ENCODE assay signal across 1 cellular context in genomic region chr18:57772387-57772799, GRCh38.
TF ChIP-seq lines count a peak whose summit lies in the region.

No MANE protein-coding gene starts in this region.

TF ChIP-seq in HepG2, 621 proteins besides CTCF, POLR2A, EP300 and RAD21 (continued from another document and continues in another):
- TF ChIP-seq, protein P1, sequence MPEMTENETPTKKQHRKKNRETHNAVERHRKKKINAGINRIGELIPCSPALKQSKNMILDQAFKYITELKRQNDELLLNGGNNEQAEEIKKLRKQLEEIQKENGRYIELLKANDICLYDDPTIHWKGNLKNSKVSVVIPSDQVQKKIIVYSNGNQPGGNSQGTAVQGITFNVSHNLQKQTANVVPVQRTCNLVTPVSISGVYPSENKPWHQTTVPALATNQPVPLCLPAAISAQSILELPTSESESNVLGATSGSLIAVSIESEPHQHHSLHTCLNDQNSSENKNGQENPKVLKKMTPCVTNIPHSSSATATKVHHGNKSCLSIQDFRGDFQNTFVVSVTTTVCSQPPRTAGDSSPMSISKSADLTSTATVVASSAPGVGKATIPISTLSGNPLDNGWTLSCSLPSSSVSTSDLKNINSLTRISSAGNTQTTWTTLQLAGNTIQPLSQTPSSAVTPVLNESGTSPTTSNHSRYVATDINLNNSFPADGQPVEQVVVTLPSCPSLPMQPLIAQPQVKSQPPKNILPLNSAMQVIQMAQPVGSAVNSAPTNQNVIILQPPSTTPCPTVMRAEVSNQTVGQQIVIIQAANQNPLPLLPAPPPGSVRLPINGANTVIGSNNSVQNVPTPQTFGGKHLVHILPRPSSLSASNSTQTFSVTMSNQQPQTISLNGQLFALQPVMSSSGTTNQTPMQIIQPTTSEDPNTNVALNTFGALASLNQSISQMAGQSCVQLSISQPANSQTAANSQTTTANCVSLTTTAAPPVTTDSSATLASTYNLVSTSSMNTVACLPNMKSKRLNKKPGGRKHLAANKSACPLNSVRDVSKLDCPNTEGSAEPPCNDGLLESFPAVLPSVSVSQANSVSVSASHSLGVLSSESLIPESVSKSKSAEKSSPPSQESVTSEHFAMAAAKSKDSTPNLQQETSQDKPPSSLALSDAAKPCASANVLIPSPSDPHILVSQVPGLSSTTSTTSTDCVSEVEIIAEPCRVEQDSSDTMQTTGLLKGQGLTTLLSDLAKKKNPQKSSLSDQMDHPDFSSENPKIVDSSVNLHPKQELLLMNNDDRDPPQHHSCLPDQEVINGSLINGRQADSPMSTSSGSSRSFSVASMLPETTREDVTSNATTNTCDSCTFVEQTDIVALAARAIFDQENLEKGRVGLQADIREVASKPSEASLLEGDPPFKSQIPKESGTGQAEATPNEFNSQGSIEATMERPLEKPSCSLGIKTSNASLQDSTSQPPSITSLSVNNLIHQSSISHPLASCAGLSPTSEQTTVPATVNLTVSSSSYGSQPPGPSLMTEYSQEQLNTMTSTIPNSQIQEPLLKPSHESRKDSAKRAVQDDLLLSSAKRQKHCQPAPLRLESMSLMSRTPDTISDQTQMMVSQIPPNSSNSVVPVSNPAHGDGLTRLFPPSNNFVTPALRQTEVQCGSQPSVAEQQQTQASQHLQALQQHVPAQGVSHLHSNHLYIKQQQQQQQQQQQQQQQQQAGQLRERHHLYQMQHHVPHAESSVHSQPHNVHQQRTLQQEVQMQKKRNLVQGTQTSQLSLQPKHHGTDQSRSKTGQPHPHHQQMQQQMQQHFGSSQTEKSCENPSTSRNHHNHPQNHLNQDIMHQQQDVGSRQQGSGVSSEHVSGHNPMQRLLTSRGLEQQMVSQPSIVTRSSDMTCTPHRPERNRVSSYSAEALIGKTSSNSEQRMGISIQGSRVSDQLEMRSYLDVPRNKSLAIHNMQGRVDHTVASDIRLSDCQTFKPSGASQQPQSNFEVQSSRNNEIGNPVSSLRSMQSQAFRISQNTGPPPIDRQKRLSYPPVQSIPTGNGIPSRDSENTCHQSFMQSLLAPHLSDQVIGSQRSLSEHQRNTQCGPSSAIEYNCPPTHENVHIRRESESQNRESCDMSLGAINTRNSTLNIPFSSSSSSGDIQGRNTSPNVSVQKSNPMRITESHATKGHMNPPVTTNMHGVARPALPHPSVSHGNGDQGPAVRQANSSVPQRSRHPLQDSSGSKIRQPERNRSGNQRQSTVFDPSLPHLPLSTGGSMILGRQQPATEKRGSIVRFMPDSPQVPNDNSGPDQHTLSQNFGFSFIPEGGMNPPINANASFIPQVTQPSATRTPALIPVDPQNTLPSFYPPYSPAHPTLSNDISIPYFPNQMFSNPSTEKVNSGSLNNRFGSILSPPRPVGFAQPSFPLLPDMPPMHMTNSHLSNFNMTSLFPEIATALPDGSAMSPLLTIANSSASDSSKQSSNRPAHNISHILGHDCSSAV (CRISPR knock-in tag; IDR thresholded peaks at IDR 0.05; ENCODE audit: borderline replicate concordance), result no peak
- TF ChIP-seq KLF16 (CRISPR knock-in tag; IDR thresholded peaks at IDR 0.05) (peak in 1 of 2 experiments; percentile 71; a peak in 1 of 4 replicates), ZFP1 (CRISPR knock-in tag; IDR thresholded peaks at IDR 0.05) (no peak), ISX (CRISPR knock-in tag; conservative IDR thresholded peaks at IDR 0.05) (no peak), ZNF766 (CRISPR knock-in tag; IDR thresholded peaks at IDR 0.05; ENCODE audit: borderline replicate concordance) (peak; percentile 82; the same call in 1 of the 2 replicates), TERF1 (CRISPR knock-in tag; IDR thresholded peaks at IDR 0.05) (no peak), HOXA5 (CRISPR knock-in tag; IDR thresholded peaks at IDR 0.05) (peak; percentile 49; the same call in 1 of the 2 replicates), FOXP1 (IDR thresholded peaks at IDR 0.05) (no peak), FOXP1 (CRISPR knock-in tag; IDR thresholded peaks at IDR 0.05) (peak; percentile 67), ZNF367 (CRISPR knock-in tag; IDR thresholded peaks at IDR 0.05; ENCODE audit: borderline replicate concordance) (no peak), ZNF879 (CRISPR knock-in tag; IDR thresholded peaks at IDR 0.05) (peak; percentile 76; the same call in 1 of the 2 replicates), TEAD2 (CRISPR knock-in tag; IDR thresholded peaks at IDR 0.05) (no peak), KDM3A (CRISPR knock-in tag; IDR thresholded peaks at IDR 0.05; ENCODE audit: low read depth) (no peak), AFF4 (CRISPR knock-in tag; IDR thresholded peaks at IDR 0.05) (no peak), ZSCAN5A (CRISPR knock-in tag; IDR thresholded peaks at IDR 0.05; ENCODE audit: borderline replicate concordance) (0 out of 2 replicates have a peak, but pooled peaks have one; percentile 49), ARID2 (CRISPR knock-in tag; IDR thresholded peaks at IDR 0.05; ENCODE audit: borderline replicate concordance) (peak; percentile 37; the same call in 1 of the 2 replicates), NR2C2 (CRISPR knock-in tag; IDR thresholded peaks at IDR 0.05; ENCODE audit: borderline replicate concordance) (no peak), KDM1A (CRISPR knock-in tag; IDR thresholded peaks at IDR 0.05) (0 out of 2 replicates have a peak, but pooled peaks have one; percentile 12), ZNF275 (CRISPR knock-in tag; IDR thresholded peaks at IDR 0.05; ENCODE audit: borderline replicate concordance) (no peak), ZNF24 (IDR thresholded peaks at IDR 0.05) (no peak), ATF3 (CRISPR knock-in tag; IDR thresholded peaks at IDR 0.05) (no peak), POLR2G (IDR thresholded peaks at IDR 0.05; ENCODE audit: low read depth, low read length) (no peak), CCDC6 (CRISPR knock-in tag; IDR thresholded peaks at IDR 0.05) (peak; percentile 73; the same call in 1 of the 2 replicates), HDAC1 (CRISPR knock-in tag; IDR thresholded peaks at IDR 0.05) (peak; percentile 70; the same call in 1 of the 2 replicates), ZMAT3 (CRISPR knock-in tag; conservative IDR thresholded peaks at IDR 0.05) (peak; percentile 80; the same call in 1 of the 2 replicates), MTA1 (CRISPR knock-in tag; IDR thresholded peaks at IDR 0.05; ENCODE audit: borderline replicate concordance) (no peak), YY1 (IDR thresholded peaks at IDR 0.05; ENCODE audit: insufficient read depth, insufficient replicate concordance, low read depth, low read length) (no peak), MEIS1 (CRISPR knock-in tag; IDR thresholded peaks at IDR 0.05; ENCODE audit: borderline replicate concordance) (no peak), NFATC3 (CRISPR knock-in tag; IDR thresholded peaks at IDR 0.05) (0 out of 2 replicates have a peak, but pooled peaks have one; percentile 33)
- TF ChIP-seq, protein P2, sequence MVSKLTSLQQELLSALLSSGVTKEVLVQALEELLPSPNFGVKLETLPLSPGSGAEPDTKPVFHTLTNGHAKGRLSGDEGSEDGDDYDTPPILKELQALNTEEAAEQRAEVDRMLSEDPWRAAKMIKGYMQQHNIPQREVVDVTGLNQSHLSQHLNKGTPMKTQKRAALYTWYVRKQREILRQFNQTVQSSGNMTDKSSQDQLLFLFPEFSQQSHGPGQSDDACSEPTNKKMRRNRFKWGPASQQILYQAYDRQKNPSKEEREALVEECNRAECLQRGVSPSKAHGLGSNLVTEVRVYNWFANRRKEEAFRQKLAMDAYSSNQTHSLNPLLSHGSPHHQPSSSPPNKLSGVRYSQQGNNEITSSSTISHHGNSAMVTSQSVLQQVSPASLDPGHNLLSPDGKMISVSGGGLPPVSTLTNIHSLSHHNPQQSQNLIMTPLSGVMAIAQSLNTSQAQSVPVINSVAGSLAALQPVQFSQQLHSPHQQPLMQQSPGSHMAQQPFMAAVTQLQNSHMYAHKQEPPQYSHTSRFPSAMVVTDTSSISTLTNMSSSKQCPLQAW (CRISPR knock-in tag; IDR thresholded peaks at IDR 0.05), result peak; percentile 89
- TF ChIP-seq, protein P3, sequence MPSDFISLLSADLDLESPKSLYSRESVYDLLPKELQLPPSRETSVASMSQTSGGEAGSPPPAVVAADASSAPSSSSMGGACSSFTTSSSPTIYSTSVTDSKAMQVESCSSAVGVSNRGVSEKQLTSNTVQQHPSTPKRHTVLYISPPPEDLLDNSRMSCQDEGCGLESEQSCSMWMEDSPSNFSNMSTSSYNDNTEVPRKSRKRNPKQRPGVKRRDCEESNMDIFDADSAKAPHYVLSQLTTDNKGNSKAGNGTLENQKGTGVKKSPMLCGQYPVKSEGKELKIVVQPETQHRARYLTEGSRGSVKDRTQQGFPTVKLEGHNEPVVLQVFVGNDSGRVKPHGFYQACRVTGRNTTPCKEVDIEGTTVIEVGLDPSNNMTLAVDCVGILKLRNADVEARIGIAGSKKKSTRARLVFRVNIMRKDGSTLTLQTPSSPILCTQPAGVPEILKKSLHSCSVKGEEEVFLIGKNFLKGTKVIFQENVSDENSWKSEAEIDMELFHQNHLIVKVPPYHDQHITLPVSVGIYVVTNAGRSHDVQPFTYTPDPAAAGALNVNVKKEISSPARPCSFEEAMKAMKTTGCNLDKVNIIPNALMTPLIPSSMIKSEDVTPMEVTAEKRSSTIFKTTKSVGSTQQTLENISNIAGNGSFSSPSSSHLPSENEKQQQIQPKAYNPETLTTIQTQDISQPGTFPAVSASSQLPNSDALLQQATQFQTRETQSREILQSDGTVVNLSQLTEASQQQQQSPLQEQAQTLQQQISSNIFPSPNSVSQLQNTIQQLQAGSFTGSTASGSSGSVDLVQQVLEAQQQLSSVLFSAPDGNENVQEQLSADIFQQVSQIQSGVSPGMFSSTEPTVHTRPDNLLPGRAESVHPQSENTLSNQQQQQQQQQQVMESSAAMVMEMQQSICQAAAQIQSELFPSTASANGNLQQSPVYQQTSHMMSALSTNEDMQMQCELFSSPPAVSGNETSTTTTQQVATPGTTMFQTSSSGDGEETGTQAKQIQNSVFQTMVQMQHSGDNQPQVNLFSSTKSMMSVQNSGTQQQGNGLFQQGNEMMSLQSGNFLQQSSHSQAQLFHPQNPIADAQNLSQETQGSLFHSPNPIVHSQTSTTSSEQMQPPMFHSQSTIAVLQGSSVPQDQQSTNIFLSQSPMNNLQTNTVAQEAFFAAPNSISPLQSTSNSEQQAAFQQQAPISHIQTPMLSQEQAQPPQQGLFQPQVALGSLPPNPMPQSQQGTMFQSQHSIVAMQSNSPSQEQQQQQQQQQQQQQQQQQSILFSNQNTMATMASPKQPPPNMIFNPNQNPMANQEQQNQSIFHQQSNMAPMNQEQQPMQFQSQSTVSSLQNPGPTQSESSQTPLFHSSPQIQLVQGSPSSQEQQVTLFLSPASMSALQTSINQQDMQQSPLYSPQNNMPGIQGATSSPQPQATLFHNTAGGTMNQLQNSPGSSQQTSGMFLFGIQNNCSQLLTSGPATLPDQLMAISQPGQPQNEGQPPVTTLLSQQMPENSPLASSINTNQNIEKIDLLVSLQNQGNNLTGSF (CRISPR knock-in tag; IDR thresholded peaks at IDR 0.05), result peak; percentile 49; the same call in 1 of the 2 replicates
- TF ChIP-seq, protein P4, sequence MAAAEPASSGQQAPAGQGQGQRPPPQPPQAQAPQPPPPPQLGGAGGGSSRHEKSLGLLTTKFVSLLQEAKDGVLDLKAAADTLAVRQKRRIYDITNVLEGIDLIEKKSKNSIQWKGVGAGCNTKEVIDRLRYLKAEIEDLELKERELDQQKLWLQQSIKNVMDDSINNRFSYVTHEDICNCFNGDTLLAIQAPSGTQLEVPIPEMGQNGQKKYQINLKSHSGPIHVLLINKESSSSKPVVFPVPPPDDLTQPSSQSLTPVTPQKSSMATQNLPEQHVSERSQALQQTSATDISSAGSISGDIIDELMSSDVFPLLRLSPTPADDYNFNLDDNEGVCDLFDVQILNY (CRISPR knock-in tag; conservative IDR thresholded peaks at IDR 0.05), result no peak
